Comparison of ENCODE assay signal across 8 cellular contexts in the genomic region with DNA sequence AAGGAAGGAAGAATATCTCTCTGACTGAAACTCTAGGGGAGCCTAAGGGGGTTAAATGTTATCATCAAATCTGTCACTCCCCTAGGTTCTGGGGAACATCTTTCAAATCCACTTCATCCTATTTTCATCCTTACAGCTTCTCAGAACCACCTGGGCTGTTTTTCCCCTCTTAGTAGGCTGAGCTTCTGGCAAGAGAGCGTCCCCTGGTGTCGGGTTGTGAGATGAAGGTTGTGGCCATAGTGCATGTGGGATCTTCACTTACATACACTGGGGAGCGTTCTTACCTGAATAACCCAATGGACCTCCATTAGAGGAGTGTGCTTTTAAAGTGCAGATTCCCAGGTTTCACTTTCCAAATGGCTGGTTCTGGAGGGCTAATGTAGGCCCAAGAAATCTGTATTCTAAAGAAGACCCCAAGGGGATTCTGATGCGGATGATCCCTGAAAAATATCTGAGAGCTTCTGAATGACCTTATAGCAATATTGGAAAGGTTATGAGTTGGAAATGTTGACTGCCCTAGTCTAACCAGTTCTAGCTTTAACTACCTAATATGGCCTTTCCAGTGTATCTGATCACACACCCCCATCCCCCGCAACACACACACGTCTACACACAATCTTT.
DNase-seq lines count a peak whose midpoint lies in the region; ATAC-seq, FAIRE-seq and TF ChIP-seq lines count a peak whose summit lies in the region.

No MANE protein-coding gene starts in this region.

- peak; percentile 41 to 79; a peak in 3 of 5 replicates for TF ChIP-seq RAD21 in A549 (conservative IDR thresholded peaks at IDR 0.05 in 1 of 2, IDR thresholded peaks at IDR 0.05 in 1 of 2)

- H3K4me3 ChIP-seq in A549, result no peak overlapping the region
- H3K4me3 ChIP-seq in neural progenitor cell, result no peak overlapping the region

- TF ChIP-seq POLR2A in A549 (IDR thresholded peaks at IDR 0.05; ENCODE audit: low read length) (no peak), GM12892 (IDR thresholded peaks at IDR 0.05; ENCODE audit: low read depth, low read length) (no peak)

- DNase-seq in A549 (ENCODE audit: low read depth in 1 of 2, low spot score in 1 of 2), result peak; percentile 10 to 68
- DNase-seq in HEK293T (ENCODE audit: extremely low spot score), result peak; percentile 54
- peak; percentile 53 for DNase-seq in T-helper 9 cell
- DNase-seq in central memory CD4-positive, alpha-beta T cell, result peak; percentile 27
- peak; percentile 82 for DNase-seq in neural progenitor cell (ENCODE audit: low spot score)
- no peak for DNase-seq in GM12892 (ENCODE audit: insufficient read length)

- H3K4me3 Mint-ChIP-seq in neural progenitor cell, result no peak overlapping the region

- no peak overlapping the region for H2AFZ ChIP-seq in neural progenitor cell (replicated peaks)

- TF ChIP-seq CTCF in A549 (IDR thresholded peaks at IDR 0.05), result peak; percentile 41
- TF ChIP-seq CTCF in neural progenitor cell (IDR thresholded peaks at IDR 0.05), result peak; percentile 98

- H3K27me3 Mint-ChIP-seq in neural progenitor cell (ENCODE audit: insufficient read depth, low read depth), result peaks cover 3% of the 10 kb centered on the region

- H3K9me3 ChIP-seq in A549 (no peaks in the 10 kb centered on the region), neural progenitor cell (ENCODE audit: low read depth) (peaks cover 2% of the 10 kb centered on the region)

- H3K27me3 ChIP-seq in neural progenitor cell, result no peaks in the 10 kb centered on the region

- no peaks in the 10 kb centered on the region for H4K20me1 ChIP-seq in neural progenitor cell (ENCODE audit: low read depth)

- no peak overlapping the region for H3K9ac ChIP-seq in neural progenitor cell

- 22% methylated on average over 6 of the region's 6 CpGs for WGBS in A549 (ENCODE audit: missing lambda C conversion rate)

- peaks cover 3% of the 10 kb centered on the region for H3K9me3 Mint-ChIP-seq in neural progenitor cell

- TF ChIP-seq EP300 in A549 (IDR thresholded peaks at IDR 0.05), result no peak

- CTCF ChIA-PET in A549 (lab: Yijun Ruan, JAX) (interaction anchor here (0.5 to 2.9 kb wide), 7 partner anchors 11 to 119 kb away, joined by 3 to 25 read pairs (median 4); no protein-coding TSS in a partner anchor), HEK293T (lab: Yijun Ruan, JAX) (interaction anchor here (0.6 to 3.7 kb wide), 14 partner anchors 10 to 884 kb away, joined by 3 to 29 read pairs (median 4); no protein-coding TSS in a partner anchor)

- no peaks in the 10 kb centered on the region for H3K4me1 ChIP-seq in A549
- peaks cover 5% of the 10 kb centered on the region for H3K4me1 ChIP-seq in neural progenitor cell

- H3K4me1 Mint-ChIP-seq in neural progenitor cell, result peaks cover 27% of the 10 kb centered on the region

- no peak overlapping the region for H3K27ac Mint-ChIP-seq in neural progenitor cell

- no peaks in the 10 kb centered on the region for H3K36me3 Mint-ChIP-seq in neural progenitor cell

- H3K4me2 ChIP-seq in A549, result no peak overlapping the region
- no peak overlapping the region for H3K4me2 ChIP-seq in neural progenitor cell

- H3K27ac ChIP-seq in A549, result no peak overlapping the region
- no peak overlapping the region for H3K27ac ChIP-seq in neural progenitor cell

- POLR2A ChIA-PET in A549 (lab: Yijun Ruan, JAX) (no interaction called here), HEK293T (lab: Yijun Ruan, JAX) (interaction anchor here (0.5 kb wide), 1 partner anchor 192 kb away, joined by 3 read pairs; no protein-coding TSS in a partner anchor)

- H3F3A ChIP-seq in neural progenitor cell (ENCODE audit: low read depth), result no peaks in the 10 kb centered on the region

- ATAC-seq in A549, result peak; percentile 43 to 89; a peak in 4 of 6 replicates
- no peak for ATAC-seq in GM21447 (IDR thresholded peaks at IDR 0.05; ENCODE audit: unreplicated experiment)
- ATAC-seq in HG03280 (IDR thresholded peaks at IDR 0.05; ENCODE audit: unreplicated experiment), result no peak

- H3K36me3 ChIP-seq in neural progenitor cell, result no peaks in the 10 kb centered on the region

- peak; percentile 89 for FAIRE-seq in A549 (lab: Jason Lieb, UNC)
- FAIRE-seq in GM12892 (lab: Jason Lieb, UNC), result no peak

- H3K79me2 ChIP-seq in neural progenitor cell (ENCODE audit: low read depth), result no peaks in the 10 kb centered on the region

TF ChIP-seq in A549, 52 proteins besides CTCF, POLR2A, EP300 and RAD21:
- peak; percentile 54 for TF ChIP-seq SMC3 (IDR thresholded peaks at IDR 0.05)
- TF ChIP-seq BHLHE40 (IDR thresholded peaks at IDR 0.05; ENCODE audit: low read depth, low read length), result no peak
- TF ChIP-seq RCOR1 (IDR thresholded peaks at IDR 0.05; ENCODE audit: low read depth, low read length), result no peak
- TF ChIP-seq, protein P1, sequence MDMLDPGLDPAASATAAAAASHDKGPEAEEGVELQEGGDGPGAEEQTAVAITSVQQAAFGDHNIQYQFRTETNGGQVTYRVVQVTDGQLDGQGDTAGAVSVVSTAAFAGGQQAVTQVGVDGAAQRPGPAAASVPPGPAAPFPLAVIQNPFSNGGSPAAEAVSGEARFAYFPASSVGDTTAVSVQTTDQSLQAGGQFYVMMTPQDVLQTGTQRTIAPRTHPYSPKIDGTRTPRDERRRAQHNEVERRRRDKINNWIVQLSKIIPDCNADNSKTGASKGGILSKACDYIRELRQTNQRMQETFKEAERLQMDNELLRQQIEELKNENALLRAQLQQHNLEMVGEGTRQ (IDR thresholded peaks at IDR 0.05), result no peak

TF ChIP-seq in HEK293T, 16 proteins besides CTCF, POLR2A, EP300 and RAD21:
- TF ChIP-seq L3MBTL2 (conservative IDR thresholded peaks at IDR 0.05) (no peak), HDGF (IDR thresholded peaks at IDR 0.05; ENCODE audit: borderline replicate concordance) (no peak), ZNF384 (IDR thresholded peaks at IDR 0.05) (no peak), NFRKB (IDR thresholded peaks at IDR 0.05) (no peak), SP1 (IDR thresholded peaks at IDR 0.05) (no peak), BHLHE40 (IDR thresholded peaks at IDR 0.05; ENCODE audit: borderline replicate concordance) (no peak), ARNT (IDR thresholded peaks at IDR 0.05) (no peak), SUZ12 (IDR thresholded peaks at IDR 0.05) (no peak), FOXA1 (IDR thresholded peaks at IDR 0.05) (no peak), ELF4 (IDR thresholded peaks at IDR 0.05) (no peak), FOXM1 (IDR thresholded peaks at IDR 0.05; ENCODE audit: borderline replicate concordance) (no peak), CTBP1 (IDR thresholded peaks at IDR 0.05; ENCODE audit: borderline replicate concordance) (no peak), LEF1 (IDR thresholded peaks at IDR 0.05; ENCODE audit: borderline replicate concordance) (no peak), FOXK2 (IDR thresholded peaks at IDR 0.05) (no peak), TARDBP (IDR thresholded peaks at IDR 0.05) (no peak)
- TF ChIP-seq, protein P2, sequence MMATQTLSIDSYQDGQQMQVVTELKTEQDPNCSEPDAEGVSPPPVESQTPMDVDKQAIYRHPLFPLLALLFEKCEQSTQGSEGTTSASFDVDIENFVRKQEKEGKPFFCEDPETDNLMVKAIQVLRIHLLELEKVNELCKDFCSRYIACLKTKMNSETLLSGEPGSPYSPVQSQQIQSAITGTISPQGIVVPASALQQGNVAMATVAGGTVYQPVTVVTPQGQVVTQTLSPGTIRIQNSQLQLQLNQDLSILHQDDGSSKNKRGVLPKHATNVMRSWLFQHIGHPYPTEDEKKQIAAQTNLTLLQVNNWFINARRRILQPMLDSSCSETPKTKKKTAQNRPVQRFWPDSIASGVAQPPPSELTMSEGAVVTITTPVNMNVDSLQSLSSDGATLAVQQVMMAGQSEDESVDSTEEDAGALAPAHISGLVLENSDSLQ (IDR thresholded peaks at IDR 0.05), result no peak

Comparison
In these comparisons a context has a peak if more than half of its experiments do, and no peak if none do; other contexts are left out.
1. ATAC-seq: peak in A549 (2 of 2); none in GM21447 (single experiment) and HG03280 (single experiment).